1 cellular context compared by ENCODE assay signal in the genomic region with DNA sequence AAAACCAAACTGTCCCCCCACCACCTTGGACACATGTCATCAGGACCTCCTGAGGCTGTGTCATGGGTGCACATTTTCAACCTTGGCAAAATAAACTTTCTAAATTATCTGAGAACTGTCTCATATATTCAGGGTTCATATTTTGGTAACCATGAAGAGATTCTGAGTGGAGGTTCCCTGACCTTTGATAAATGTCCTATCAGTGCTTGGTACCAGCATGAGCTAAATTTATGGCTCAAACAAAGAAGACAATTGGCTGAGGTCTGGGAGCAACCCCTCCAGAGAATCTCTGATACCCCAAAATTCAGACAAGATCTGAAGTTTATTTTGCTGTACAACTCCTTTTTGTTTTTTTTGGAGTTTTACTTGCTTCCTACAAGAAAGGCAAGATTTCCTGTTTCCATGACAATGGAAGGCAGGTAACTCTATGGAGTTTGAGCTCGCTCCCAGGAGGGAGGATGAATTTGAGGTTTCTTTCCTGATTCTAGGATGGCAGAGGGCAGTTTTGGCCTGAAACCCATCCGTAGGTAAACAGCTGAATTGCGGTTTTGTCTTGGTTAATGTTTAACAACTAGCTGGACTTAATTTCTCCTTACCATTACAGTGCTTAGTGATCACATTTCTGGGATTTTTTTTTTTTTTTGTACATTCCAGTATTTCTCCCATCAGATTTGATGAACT.
TF ChIP-seq lines count a peak whose summit lies in the region.

No MANE protein-coding gene starts in this region.

TF ChIP-seq in HepG2, 621 proteins besides CTCF, POLR2A, EP300 and RAD21 (continued from another document):
- TF ChIP-seq, protein P1, sequence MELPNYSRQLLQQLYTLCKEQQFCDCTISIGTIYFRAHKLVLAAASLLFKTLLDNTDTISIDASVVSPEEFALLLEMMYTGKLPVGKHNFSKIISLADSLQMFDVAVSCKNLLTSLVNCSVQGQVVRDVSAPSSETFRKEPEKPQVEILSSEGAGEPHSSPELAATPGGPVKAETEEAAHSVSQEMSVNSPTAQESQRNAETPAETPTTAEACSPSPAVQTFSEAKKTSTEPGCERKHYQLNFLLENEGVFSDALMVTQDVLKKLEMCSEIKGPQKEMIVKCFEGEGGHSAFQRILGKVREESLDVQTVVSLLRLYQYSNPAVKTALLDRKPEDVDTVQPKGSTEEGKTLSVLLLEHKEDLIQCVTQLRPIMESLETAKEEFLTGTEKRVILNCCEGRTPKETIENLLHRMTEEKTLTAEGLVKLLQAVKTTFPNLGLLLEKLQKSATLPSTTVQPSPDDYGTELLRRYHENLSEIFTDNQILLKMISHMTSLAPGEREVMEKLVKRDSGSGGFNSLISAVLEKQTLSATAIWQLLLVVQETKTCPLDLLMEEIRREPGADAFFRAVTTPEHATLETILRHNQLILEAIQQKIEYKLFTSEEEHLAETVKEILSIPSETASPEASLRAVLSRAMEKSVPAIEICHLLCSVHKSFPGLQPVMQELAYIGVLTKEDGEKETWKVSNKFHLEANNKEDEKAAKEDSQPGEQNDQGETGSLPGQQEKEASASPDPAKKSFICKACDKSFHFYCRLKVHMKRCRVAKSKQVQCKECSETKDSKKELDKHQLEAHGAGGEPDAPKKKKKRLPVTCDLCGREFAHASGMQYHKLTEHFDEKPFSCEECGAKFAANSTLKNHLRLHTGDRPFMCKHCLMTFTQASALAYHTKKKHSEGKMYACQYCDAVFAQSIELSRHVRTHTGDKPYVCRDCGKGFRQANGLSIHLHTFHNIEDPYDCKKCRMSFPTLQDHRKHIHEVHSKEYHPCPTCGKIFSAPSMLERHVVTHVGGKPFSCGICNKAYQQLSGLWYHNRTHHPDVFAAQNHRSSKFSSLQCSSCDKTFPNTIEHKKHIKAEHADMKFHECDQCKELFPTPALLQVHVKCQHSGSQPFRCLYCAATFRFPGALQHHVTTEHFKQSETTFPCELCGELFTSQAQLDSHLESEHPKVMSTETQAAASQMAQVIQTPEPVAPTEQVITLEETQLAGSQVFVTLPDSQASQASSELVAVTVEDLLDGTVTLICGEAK (IDR thresholded peaks at IDR 0.05) = no peak
- TF ChIP-seq, protein P1 (CRISPR knock-in tag; IDR thresholded peaks at IDR 0.05) = no peak
- no peak for TF ChIP-seq REPIN1 (CRISPR knock-in tag; IDR thresholded peaks at IDR 0.05; ENCODE audit: borderline replicate concordance, low read depth)
- TF ChIP-seq, protein P2, sequence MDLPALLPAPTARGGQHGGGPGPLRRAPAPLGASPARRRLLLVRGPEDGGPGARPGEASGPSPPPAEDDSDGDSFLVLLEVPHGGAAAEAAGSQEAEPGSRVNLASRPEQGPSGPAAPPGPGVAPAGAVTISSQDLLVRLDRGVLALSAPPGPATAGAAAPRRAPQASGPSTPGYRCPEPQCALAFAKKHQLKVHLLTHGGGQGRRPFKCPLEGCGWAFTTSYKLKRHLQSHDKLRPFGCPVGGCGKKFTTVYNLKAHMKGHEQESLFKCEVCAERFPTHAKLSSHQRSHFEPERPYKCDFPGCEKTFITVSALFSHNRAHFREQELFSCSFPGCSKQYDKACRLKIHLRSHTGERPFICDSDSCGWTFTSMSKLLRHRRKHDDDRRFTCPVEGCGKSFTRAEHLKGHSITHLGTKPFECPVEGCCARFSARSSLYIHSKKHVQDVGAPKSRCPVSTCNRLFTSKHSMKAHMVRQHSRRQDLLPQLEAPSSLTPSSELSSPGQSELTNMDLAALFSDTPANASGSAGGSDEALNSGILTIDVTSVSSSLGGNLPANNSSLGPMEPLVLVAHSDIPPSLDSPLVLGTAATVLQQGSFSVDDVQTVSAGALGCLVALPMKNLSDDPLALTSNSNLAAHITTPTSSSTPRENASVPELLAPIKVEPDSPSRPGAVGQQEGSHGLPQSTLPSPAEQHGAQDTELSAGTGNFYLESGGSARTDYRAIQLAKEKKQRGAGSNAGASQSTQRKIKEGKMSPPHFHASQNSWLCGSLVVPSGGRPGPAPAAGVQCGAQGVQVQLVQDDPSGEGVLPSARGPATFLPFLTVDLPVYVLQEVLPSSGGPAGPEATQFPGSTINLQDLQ (CRISPR knock-in tag; IDR thresholded peaks at IDR 0.05) = no peak
- TF ChIP-seq ZNF121 (CRISPR knock-in tag; IDR thresholded peaks at IDR 0.05) = no peak
- no peak for TF ChIP-seq IKZF1 (IDR thresholded peaks at IDR 0.05)
- no peak for TF ChIP-seq ZNF883 (CRISPR knock-in tag; IDR thresholded peaks at IDR 0.05; ENCODE audit: not compliant biosample characterization)
- no peak for TF ChIP-seq ZNF780A (CRISPR knock-in tag; IDR thresholded peaks at IDR 0.05)
- TF ChIP-seq RFX5 (IDR thresholded peaks at IDR 0.05; ENCODE audit: low read depth, low read length) = no peak
- TF ChIP-seq RBM22 (optimal IDR thresholded peaks at IDR 0.05; ENCODE audit: low read length) = no peak
- no peak for TF ChIP-seq ZC3H13 (CRISPR knock-in tag; IDR thresholded peaks at IDR 0.05)
- TF ChIP-seq ZNF282 (IDR thresholded peaks at IDR 0.05; ENCODE audit: partially characterized antibody) = no peak
- TF ChIP-seq EZH2 (conservative IDR thresholded peaks at IDR 0.05; ENCODE audit: low read depth, low read length) = no peak
- TF ChIP-seq HDAC2 (CRISPR knock-in tag; IDR thresholded peaks at IDR 0.05) = no peak; the same call in none of the 2 replicates
- TF ChIP-seq CEBPG (CRISPR knock-in tag; IDR thresholded peaks at IDR 0.05) = 0 out of 2 replicates have a peak, but pooled peaks have one; percentile 27
- no peak for TF ChIP-seq ARNT (IDR thresholded peaks at IDR 0.05)
- TF ChIP-seq, protein P3, sequence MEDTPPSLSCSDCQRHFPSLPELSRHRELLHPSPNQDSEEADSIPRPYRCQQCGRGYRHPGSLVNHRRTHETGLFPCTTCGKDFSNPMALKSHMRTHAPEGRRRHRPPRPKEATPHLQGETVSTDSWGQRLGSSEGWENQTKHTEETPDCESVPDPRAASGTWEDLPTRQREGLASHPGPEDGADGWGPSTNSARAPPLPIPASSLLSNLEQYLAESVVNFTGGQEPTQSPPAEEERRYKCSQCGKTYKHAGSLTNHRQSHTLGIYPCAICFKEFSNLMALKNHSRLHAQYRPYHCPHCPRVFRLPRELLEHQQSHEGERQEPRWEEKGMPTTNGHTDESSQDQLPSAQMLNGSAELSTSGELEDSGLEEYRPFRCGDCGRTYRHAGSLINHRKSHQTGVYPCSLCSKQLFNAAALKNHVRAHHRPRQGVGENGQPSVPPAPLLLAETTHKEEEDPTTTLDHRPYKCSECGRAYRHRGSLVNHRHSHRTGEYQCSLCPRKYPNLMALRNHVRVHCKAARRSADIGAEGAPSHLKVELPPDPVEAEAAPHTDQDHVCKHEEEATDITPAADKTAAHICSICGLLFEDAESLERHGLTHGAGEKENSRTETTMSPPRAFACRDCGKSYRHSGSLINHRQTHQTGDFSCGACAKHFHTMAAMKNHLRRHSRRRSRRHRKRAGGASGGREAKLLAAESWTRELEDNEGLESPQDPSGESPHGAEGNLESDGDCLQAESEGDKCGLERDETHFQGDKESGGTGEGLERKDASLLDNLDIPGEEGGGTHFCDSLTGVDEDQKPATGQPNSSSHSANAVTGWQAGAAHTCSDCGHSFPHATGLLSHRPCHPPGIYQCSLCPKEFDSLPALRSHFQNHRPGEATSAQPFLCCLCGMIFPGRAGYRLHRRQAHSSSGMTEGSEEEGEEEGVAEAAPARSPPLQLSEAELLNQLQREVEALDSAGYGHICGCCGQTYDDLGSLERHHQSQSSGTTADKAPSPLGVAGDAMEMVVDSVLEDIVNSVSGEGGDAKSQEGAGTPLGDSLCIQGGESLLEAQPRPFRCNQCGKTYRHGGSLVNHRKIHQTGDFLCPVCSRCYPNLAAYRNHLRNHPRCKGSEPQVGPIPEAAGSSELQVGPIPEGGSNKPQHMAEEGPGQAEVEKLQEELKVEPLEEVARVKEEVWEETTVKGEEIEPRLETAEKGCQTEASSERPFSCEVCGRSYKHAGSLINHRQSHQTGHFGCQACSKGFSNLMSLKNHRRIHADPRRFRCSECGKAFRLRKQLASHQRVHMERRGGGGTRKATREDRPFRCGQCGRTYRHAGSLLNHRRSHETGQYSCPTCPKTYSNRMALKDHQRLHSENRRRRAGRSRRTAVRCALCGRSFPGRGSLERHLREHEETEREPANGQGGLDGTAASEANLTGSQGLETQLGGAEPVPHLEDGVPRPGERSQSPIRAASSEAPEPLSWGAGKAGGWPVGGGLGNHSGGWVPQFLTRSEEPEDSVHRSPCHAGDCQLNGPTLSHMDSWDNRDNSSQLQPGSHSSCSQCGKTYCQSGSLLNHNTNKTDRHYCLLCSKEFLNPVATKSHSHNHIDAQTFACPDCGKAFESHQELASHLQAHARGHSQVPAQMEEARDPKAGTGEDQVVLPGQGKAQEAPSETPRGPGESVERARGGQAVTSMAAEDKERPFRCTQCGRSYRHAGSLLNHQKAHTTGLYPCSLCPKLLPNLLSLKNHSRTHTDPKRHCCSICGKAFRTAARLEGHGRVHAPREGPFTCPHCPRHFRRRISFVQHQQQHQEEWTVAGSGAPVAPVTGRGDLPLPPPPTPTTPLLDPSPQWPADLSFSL (CRISPR knock-in tag; IDR thresholded peaks at IDR 0.05) = no peak
- TF ChIP-seq, protein P4, sequence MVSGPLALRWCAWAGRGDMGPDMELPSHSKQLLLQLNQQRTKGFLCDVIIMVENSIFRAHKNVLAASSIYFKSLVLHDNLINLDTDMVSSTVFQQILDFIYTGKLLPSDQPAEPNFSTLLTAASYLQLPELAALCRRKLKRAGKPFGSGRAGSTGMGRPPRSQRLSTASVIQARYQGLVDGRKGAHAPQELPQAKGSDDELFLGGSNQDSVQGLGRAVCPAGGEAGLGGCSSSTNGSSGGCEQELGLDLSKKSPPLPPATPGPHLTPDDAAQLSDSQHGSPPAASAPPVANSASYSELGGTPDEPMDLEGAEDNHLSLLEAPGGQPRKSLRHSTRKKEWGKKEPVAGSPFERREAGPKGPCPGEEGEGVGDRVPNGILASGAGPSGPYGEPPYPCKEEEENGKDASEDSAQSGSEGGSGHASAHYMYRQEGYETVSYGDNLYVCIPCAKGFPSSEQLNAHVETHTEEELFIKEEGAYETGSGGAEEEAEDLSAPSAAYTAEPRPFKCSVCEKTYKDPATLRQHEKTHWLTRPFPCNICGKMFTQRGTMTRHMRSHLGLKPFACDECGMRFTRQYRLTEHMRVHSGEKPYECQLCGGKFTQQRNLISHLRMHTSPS (CRISPR knock-in tag; IDR thresholded peaks at IDR 0.05; ENCODE audit: low read depth) = no peak
- no peak for TF ChIP-seq SALL2 (CRISPR knock-in tag; IDR thresholded peaks at IDR 0.05)
TF ChIP-seq in HepG2: peak in this region for 49.
